14 cellular contexts compared by ENCODE assay signal in genomic region chr20:1840865-1841553, GRCh38. TPM values are rescaled to one million over a fixed set of nuclear protein-coding genes. Genes with fewer than 3 reads are reported as not detected.
DNase-seq lines count a peak whose midpoint lies in the region; ATAC-seq and TF ChIP-seq lines count a peak whose summit lies in the region.
"Had no signal": no experiment of that assay in that cellular context is flagged by ENCODE, and none has a peak within 500 bp of the region (broad histone marks: within the 10 kb centered on the region; RNA-seq: fewer than 3 reads in every experiment).

No MANE protein-coding gene starts in this region.

- H4K91ac ChIP-seq in IMR-90 (ENCODE audit: insufficient read depth, low read depth, low read length) = peak overlapping the region; percentile 76

- H3K79me1 ChIP-seq in IMR-90 (ENCODE audit: low read depth in 1 of 2, low read length in 2 of 2) = no peaks in the 10 kb centered on the region

- BruUV-seq in IMR-90 (replicated peaks; lab: Mats Ljungman, UMichigan) = no TSS peak

- H3K36me3 ChIP-seq in IMR-90 (ENCODE audit: control insufficient read depth, insufficient read depth, low read length) = no peaks in the 10 kb centered on the region
- no peaks in the 10 kb centered on the region for H3K36me3 ChIP-seq in muscle layer of duodenum (ENCODE audit: control insufficient read depth in 1 of 2, insufficient read depth in 2 of 2, low read length in 2 of 2)
- H3K36me3 ChIP-seq in transverse colon = no peaks in the 10 kb centered on the region
- H3K36me3 ChIP-seq: ovary, SJCRH30, tibial artery had no signal

- H3K18ac ChIP-seq in IMR-90 (ENCODE audit: low read depth, low read length) = peak overlapping the region; percentile 13; the same call in 1 of the 2 replicates

- DNase-seq in IMR-90 = peak; percentile 41
- no peak for DNase-seq in dorsolateral prefrontal cortex
- no peak for DNase-seq in transverse colon
- DNase-seq in NCI-H2029 treated with DMSO at 0.1 percent for 48 hours (lab: John Stamatoyannopoulos, UW) = no peak
- DNase-seq in HCEC 1CT = no peak
- no peak for DNase-seq in activated T-cell treated with anti-CD3 and anti-CD28 coated beads, Interleukin-2, amount 50 U/mL, for 72 hours
- DNase-seq: activated CD4-positive, alpha-beta T cell treated with anti-CD3 and anti-CD28 coated beads, Interleukin-2, amount 50 U/mL, for 4 hours; dermis blood vessel endothelial cell; DMS79 treated with DMSO at 0.1 percent for 48 hours; ovary; SJCRH30 had no signal

- H4K8ac ChIP-seq in IMR-90 (ENCODE audit: low read depth in 2 of 2, low read length in 2 of 2) = peak overlapping the region; percentile 29 to 66; a peak in 3 of 4 replicates

- no peak overlapping the region for H3K56ac ChIP-seq in IMR-90 (ENCODE audit: extremely low read depth, insufficient read depth, low read length)

- no peaks in the 10 kb centered on the region for H3K9me3 ChIP-seq in IMR-90 (ENCODE audit: control insufficient read depth, insufficient read depth, low read length)
- H3K9me3 ChIP-seq in muscle layer of duodenum (ENCODE audit: control insufficient read depth in 1 of 2, low read length in 2 of 2) = no peaks in the 10 kb centered on the region
- H3K9me3 ChIP-seq in transverse colon = no peaks in the 10 kb centered on the region
- H3K9me3 ChIP-seq: ovary, SJCRH30, tibial artery had no signal

- H2AK9ac ChIP-seq in IMR-90 (replicated peaks; ENCODE audit: low read depth, low read length, poor library complexity) = peak overlapping the region; percentile 15

- no peak overlapping the region for H3K4me2 ChIP-seq in IMR-90 (ENCODE audit: low read depth, low read length)

- H2AFZ ChIP-seq in IMR-90 (replicated peaks; ENCODE audit: low read length, poor library complexity) = peak overlapping the region; percentile 78

- H3K4me3 Mint-ChIP-seq in activated T-cell treated with anti-CD3 and anti-CD28 coated beads, Interleukin-2, amount 50 U/mL, for 72 hours = no peak overlapping the region

- TF ChIP-seq POLR2A in IMR-90 (IDR thresholded peaks at IDR 0.05; ENCODE audit: low read depth, low read length) (no peak), transverse colon (IDR thresholded peaks at IDR 0.05) (no peak)

- H3K4me1 Mint-ChIP-seq in activated T-cell treated with anti-CD3 and anti-CD28 coated beads, Interleukin-2, amount 50 U/mL, for 72 hours (ENCODE audit: low read depth) = peaks cover 26% of the 10 kb centered on the region

- peaks cover under 1% of the 10 kb centered on the region in 2 donors for H3K9me3 Mint-ChIP-seq in activated T-cell treated with anti-CD3 and anti-CD28 coated beads, Interleukin-2, amount 50 U/mL, for 72 hours

- peak overlapping the region; percentile 68; the same call in 1 of the 3 replicates for H2BK15ac ChIP-seq in IMR-90 (ENCODE audit: low read depth, low read length)

- H3K36me3 Mint-ChIP-seq in activated T-cell treated with anti-CD3 and anti-CD28 coated beads, Interleukin-2, amount 50 U/mL, for 72 hours (ENCODE audit: insufficient read depth in 2 of 2) = peaks cover under 1% of the 10 kb centered on the region in 2 donors

- peak overlapping the region; percentile 49 for H4K5ac ChIP-seq in IMR-90 (ENCODE audit: low read depth, low read length)

- TF ChIP-seq CTCF in IMR-90 (conservative IDR thresholded peaks at IDR 0.05; ENCODE audit: low read depth, low read length) (no peak), dorsolateral prefrontal cortex (IDR thresholded peaks at IDR 0.05 in 54 of 56, conservative IDR thresholded peaks at IDR 0.05 in 2 of 56; ENCODE audit: low read depth in 1 of 56, partially characterized antibody in 56 of 56) (no peak), transverse colon (IDR thresholded peaks at IDR 0.05) (no peak)

- H2AK5ac ChIP-seq in IMR-90 (ENCODE audit: low read depth, low read length) = peak overlapping the region; percentile 76; the same call in 1 of the 2 replicates

- H3K9me1 ChIP-seq in IMR-90 (ENCODE audit: insufficient read depth, low read length) = peaks cover 12% of the 10 kb centered on the region

- no peak overlapping the region for H3K27ac Mint-ChIP-seq in activated T-cell treated with anti-CD3 and anti-CD28 coated beads, Interleukin-2, amount 50 U/mL, for 72 hours

- peaks cover 17% of the 10 kb centered on the region for H3K27me3 Mint-ChIP-seq in activated T-cell treated with anti-CD3 and anti-CD28 coated beads, Interleukin-2, amount 50 U/mL, for 72 hours (ENCODE audit: low read depth)

- TF ChIP-seq EP300 in transverse colon (IDR thresholded peaks at IDR 0.05; ENCODE audit: low read depth) = no peak

- intact Hi-C loops in IMR-90 (cut with micrococcal nuclease) (loop anchor here (1.0 kb wide), 1 partner anchor 32 kb away; no protein-coding TSS in a partner anchor), dorsolateral prefrontal cortex (cut with DNase I) (no loop called here), transverse colon (cut with DNase I; ENCODE audit: low total_unique reads) (loop anchor here (10.0 kb wide), 1 partner anchor 54 kb away; the partner anchor contains the start of gene SIRPA)

- peak; percentile 21; the same call in 1 of the 2 replicates for ATAC-seq in IMR-90 (ENCODE audit: low read depth)
- ATAC-seq in activated T-cell treated with anti-CD3 and anti-CD28 coated beads, Interleukin-2, amount 50 U/mL, for 72 hours (replicated peaks in 1 of 2) = no peak
- ATAC-seq: GM12878 had no signal

- no peak for TF ChIP-seq RAD21 in IMR-90 (IDR thresholded peaks at IDR 0.05; ENCODE audit: low read length)

- H3K14ac ChIP-seq in IMR-90 (replicated peaks; ENCODE audit: low read depth, low read length) = peak overlapping the region; percentile 50

- dilution Hi-C loops in IMR-90 (cut with HindIII; ENCODE audit: low sequenced_read_pairs, unreplicated experiment) = no loop called here

- peak overlapping the region; percentile 81 for H2BK20ac ChIP-seq in IMR-90 (ENCODE audit: low read depth, low read length)

- 59% methylated on average over 3 of the region's 6 CpGs; no CpG with 5 or more reads in 1 of the 2 experiments for WGBS in IMR-90 (ENCODE audit: extremely low coverage in 2 of 2, insufficient read length in 1 of 2), 2 experiments
- 70 to 76% methylated on average over 3 to 6 of the region's 6 CpGs for WGBS in transverse colon (ENCODE audit: low coverage in 1 of 2), 2 donors

- peak overlapping the region; percentile 40 for H2BK5ac ChIP-seq in IMR-90 (ENCODE audit: low read depth, low read length, poor library complexity, severe bottlenecking)

- H3K4me3 ChIP-seq in IMR-90 (ENCODE audit: insufficient read depth, low read depth, low read length) (no peak overlapping the region), dorsolateral prefrontal cortex (no peak overlapping the region), muscle layer of duodenum (ENCODE audit: low read depth in 1 of 2, low read length in 2 of 2) (no peak overlapping the region), transverse colon (no peak overlapping the region)
- H3K4me3 ChIP-seq: GM12878, ovary, SJCRH30, tibial artery had no signal

- H3K4ac ChIP-seq in IMR-90 (ENCODE audit: low read depth, low read length) = peak overlapping the region; percentile 75

- POLR2A ChIA-PET in IMR-90 (lab: Charles Lee; ENCODE audit: unreplicated experiment) = interaction anchor here (0.6 kb wide), 1 partner anchor 28 kb away, joined by 4 read pairs; no protein-coding TSS in a partner anchor

- H3K4me1 ChIP-seq in IMR-90 (ENCODE audit: control insufficient read depth, insufficient read depth, low read length) = peaks cover 18% of the 10 kb centered on the region
- H3K4me1 ChIP-seq in muscle layer of duodenum (ENCODE audit: control insufficient read depth in 1 of 2, insufficient read depth in 2 of 2, low read length in 2 of 2) = peaks cover 0 to 48% of the 10 kb centered on the region in 2 donors
- peaks cover 0 to 26% (median 9%) of the 10 kb centered on the region in 4 donors for H3K4me1 ChIP-seq in transverse colon
- H3K4me1 ChIP-seq: SJCRH30 had no signal

- in situ Hi-C loops in IMR-90 (cut with MboI; ENCODE audit: low sequenced_read_pairs) (loop anchor here (25.0 kb wide), 1 partner anchor 504 kb away; the partner anchor contains the start of gene SDCBP2), transverse colon (cut with MboI; ENCODE audit: low pct_ligation_motif_present in 1 of 4, low pct_unique_long_range_greater_than_20kb in 1 of 4, low sequenced_read_pairs in 3 of 4) (no loop called here)

- peak overlapping the region; percentile 29; the same call in 1 of the 2 replicates for H3K9ac ChIP-seq in IMR-90 (ENCODE audit: low read depth, low read length)

- H4K20me1 ChIP-seq in IMR-90 (ENCODE audit: insufficient read depth, low read length) = no peaks in the 10 kb centered on the region

- H3K27ac ChIP-seq in IMR-90 (ENCODE audit: insufficient read depth, low read length) (peak overlapping the region; percentile 2; the same call in 1 of the 2 replicates), dorsolateral prefrontal cortex (peak overlapping the region in 58 of 59 donors; percentile 42 to 91 (median 78)), muscle layer of duodenum (ENCODE audit: low read length) (peak overlapping the region; percentile 6), transverse colon (peak overlapping the region; percentile 50 to 77 (median 59))
- H3K27ac ChIP-seq: ovary, SJCRH30, tibial artery had no signal

- H3K27me3 ChIP-seq in IMR-90 (ENCODE audit: control insufficient read depth, insufficient read depth, low read length) (no peaks in the 10 kb centered on the region), dorsolateral prefrontal cortex (no peaks in the 10 kb centered on the region), muscle layer of duodenum (ENCODE audit: low read depth, low read length) (no peaks in the 10 kb centered on the region), transverse colon (no peaks in the 10 kb centered on the region)
- H3K27me3 ChIP-seq: ovary had no signal

- CTCF ChIA-PET in IMR-90 (lab: Yijun Ruan, JAX) = interaction anchor here (1.4 kb wide), 1 partner anchor 11 kb away, joined by 4 read pairs; no protein-coding TSS in a partner anchor

- peak overlapping the region; percentile 81 for H2BK120ac ChIP-seq in IMR-90 (ENCODE audit: low read depth, low read length)

- peak overlapping the region; percentile 76; the same call in 1 of the 2 replicates for H3K23ac ChIP-seq in IMR-90 (ENCODE audit: low read depth, low read length)

RNA-seq across cellular contexts. Expression of gene SIRPA, which starts 54.2 kb away (rescaled TPM):
- 9.7 and 9.9 TPM in 2 replicates for total RNA-seq in IMR-90 (2012; rRNA removed)
- polyA plus RNA-seq in IMR-90 (2012; rRNA removed) = 37.2 and 40.2 TPM in 2 replicates
- 25.7 and 34.3 TPM in 2 replicates for polyA plus RNA-seq in IMR-90 (2012; cell fraction: cytosol; rRNA removed)
- polyA plus RNA-seq in IMR-90 (2012; cell fraction: nucleus; rRNA removed; ENCODE audit: low replicate concordance) = 30.5 and 36.1 TPM in 2 replicates
- 100 to 1,000 TPM; 164 to 389 (median 265) TPM for total RNA-seq in dorsolateral prefrontal cortex
- total RNA-seq in transverse colon = 10 to 100 TPM in 3 of 4 donors, 1 to 10 TPM in 1; 9.0 to 46.6 (median 18.6) TPM
- total RNA-seq in activated T-cell treated with anti-CD3 and anti-CD28 coated beads, Interleukin-2, amount 50 U/mL, for 72 hours = under 1 TPM; 0.05 to 0.22 TPM

Comparison
In these comparisons a context has a peak if more than half of its experiments do, and no peak if none do; other contexts are left out.
1. H3K27ac ChIP-seq: peak in every context shown above with its lines; median percentile 78 in dorsolateral prefrontal cortex; 59 in transverse colon; 6 in muscle layer of duodenum; 2 in IMR-90.
2. intact Hi-C loops: an anchor here in IMR-90 (1.0 kb wide) and transverse colon (10.0 kb wide); none called in dorsolateral prefrontal cortex.